ENCODE assay signal across 2 cellular contexts in genomic region chr16:58615280-58615679, GRCh38.
TF ChIP-seq lines count a peak whose summit lies in the region.

No MANE protein-coding gene starts in this region.

TF ChIP-seq in HepG2, 621 proteins besides CTCF, POLR2A, EP300 and RAD21 (continued from another document):
- no peak for TF ChIP-seq TERF1 (CRISPR knock-in tag; IDR thresholded peaks at IDR 0.05)
TF ChIP-seq in HepG2: peak in this region for 1.

TF ChIP-seq in WTC11, 78 proteins besides CTCF, POLR2A, EP300 and RAD21 (continued from another document):
- TF ChIP-seq HMGA2 (CRISPR knock-in tag; IDR thresholded peaks at IDR 0.05), result no peak
- no peak for TF ChIP-seq ZBTB43 (CRISPR knock-in tag; IDR thresholded peaks at IDR 0.05)
- TF ChIP-seq ATF6 (CRISPR knock-in tag; IDR thresholded peaks at IDR 0.05), result no peak
- TF ChIP-seq TP53 (CRISPR knock-in tag; IDR thresholded peaks at IDR 0.05), result no peak
- TF ChIP-seq PREB (CRISPR knock-in tag; IDR thresholded peaks at IDR 0.05; ENCODE audit: borderline replicate concordance), result no peak
- no peak for TF ChIP-seq SMAD4 (CRISPR knock-in tag; IDR thresholded peaks at IDR 0.05)
- no peak for TF ChIP-seq NR3C1 (CRISPR knock-in tag; conservative IDR thresholded peaks at IDR 0.05; ENCODE audit: low read depth)
- TF ChIP-seq SOX15 (CRISPR knock-in tag; IDR thresholded peaks at IDR 0.05), result no peak
- TF ChIP-seq TEAD1 (CRISPR knock-in tag; IDR thresholded peaks at IDR 0.05), result no peak
- no peak for TF ChIP-seq FOXP4 (CRISPR knock-in tag; IDR thresholded peaks at IDR 0.05)
